ENCODE assay signal across 25 cellular contexts in the genomic region with DNA sequence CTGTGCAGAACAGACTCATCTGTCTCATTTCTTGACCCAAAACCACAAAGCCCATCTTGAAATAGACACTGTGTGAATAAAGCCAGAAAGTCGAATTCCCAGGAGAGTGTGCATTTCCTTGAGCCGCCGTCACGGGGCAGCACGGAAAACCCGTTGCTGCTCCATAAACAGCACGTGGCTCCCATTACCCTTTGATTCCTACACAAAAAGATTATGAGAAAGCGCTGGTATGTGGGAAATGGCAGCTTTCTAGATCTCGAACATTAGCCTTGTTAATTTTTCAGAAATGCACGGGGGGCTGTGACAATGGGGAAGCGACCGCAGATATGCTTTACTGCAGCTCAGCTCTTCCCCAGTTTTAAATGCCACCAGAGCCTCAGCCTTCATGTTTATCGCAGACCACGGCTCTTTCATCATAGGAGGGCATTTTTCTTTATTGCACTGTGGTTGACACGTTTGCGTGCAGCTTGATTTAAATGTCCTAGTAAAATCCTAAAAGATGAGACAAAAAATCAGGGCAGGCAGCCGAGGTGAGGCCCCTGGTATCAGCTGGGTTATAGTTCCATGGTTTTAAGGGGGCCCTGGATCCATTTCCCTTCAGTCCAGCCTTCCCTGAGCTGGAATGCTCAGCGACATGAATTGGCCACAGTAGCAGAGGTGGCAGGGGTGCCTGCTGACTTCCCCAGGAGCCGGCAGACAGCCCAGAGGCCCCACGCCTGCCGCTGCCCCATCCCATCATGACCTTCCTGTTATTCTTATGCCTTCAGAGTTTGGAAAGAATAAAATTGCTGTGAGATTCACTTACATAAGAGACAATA.
A peak's percentile ranks its signal among the peaks of the same experiment; 100 is the strongest.
DNase-seq lines count a peak whose midpoint lies in the region; ATAC-seq and TF ChIP-seq lines count a peak whose summit lies in the region.
"Had no signal": no experiment of that assay in that cellular context is flagged by ENCODE, and none has a peak within 500 bp of the region (broad histone marks: within the 10 kb centered on the region; RNA-seq: fewer than 3 reads in every experiment).

No MANE protein-coding gene starts in this region.

- no peak overlapping the region for H3K4me3 Mint-ChIP-seq in activated naive CD4-positive, alpha-beta T cell treated with anti-CD3 and anti-CD28 coated beads for 36 hours
- H3K4me3 Mint-ChIP-seq: activated CD4-positive, alpha-beta memory T cell treated with anti-CD3 and anti-CD28 coated beads, Interleukin-2, amount 10 ng/mL, durations not matched to agents 7 days and 5 days; activated naive CD4-positive, alpha-beta T cell treated with anti-CD3 and anti-CD28 coated beads, Interleukin-2, amount 50 U/mL, for 24 hours; activated T-cell treated with anti-CD3 and anti-CD28 coated beads, Interleukin-2, amount 50 U/mL, for 4 hours; central memory CD8-positive, alpha-beta T cell; effector memory CD8-positive, alpha-beta T cell; naive thymus-derived CD4-positive, alpha-beta T cell had no signal

- H3K27me3 Mint-ChIP-seq in activated naive CD4-positive, alpha-beta T cell treated with anti-CD3 and anti-CD28 coated beads for 36 hours (ENCODE audit: low read depth): no peaks in the 10 kb centered on the region

- no peaks in the 10 kb centered on the region for H3K4me1 Mint-ChIP-seq in activated naive CD4-positive, alpha-beta T cell treated with anti-CD3 and anti-CD28 coated beads for 36 hours (ENCODE audit: low read depth)
- H3K4me1 Mint-ChIP-seq: activated CD4-positive, alpha-beta memory T cell treated with anti-CD3 and anti-CD28 coated beads, Interleukin-2, amount 10 ng/mL, durations not matched to agents 7 days and 5 days; activated naive CD4-positive, alpha-beta T cell treated with anti-CD3 and anti-CD28 coated beads, Interleukin-2, amount 50 U/mL, for 24 hours; central memory CD8-positive, alpha-beta T cell; naive thymus-derived CD4-positive, alpha-beta T cell had no signal

- H3K36me3 ChIP-seq in stomach: no peaks in the 10 kb centered on the region
- no peaks in the 10 kb centered on the region for H3K36me3 ChIP-seq in gastroesophageal sphincter
- H3K36me3 ChIP-seq: ascending aorta, esophagus squamous epithelium, SJCRH30 had no signal

- peaks cover 6% of the 10 kb centered on the region for H3K9me3 Mint-ChIP-seq in activated naive CD4-positive, alpha-beta T cell treated with anti-CD3 and anti-CD28 coated beads for 36 hours
- H3K9me3 Mint-ChIP-seq: activated naive CD4-positive, alpha-beta T cell treated with anti-CD3 and anti-CD28 coated beads, Interleukin-2, amount 50 U/mL, for 24 hours had no signal

- no peak overlapping the region for H3K27ac Mint-ChIP-seq in activated naive CD4-positive, alpha-beta T cell treated with anti-CD3 and anti-CD28 coated beads for 36 hours
- H3K27ac Mint-ChIP-seq: activated CD4-positive, alpha-beta memory T cell treated with anti-CD3 and anti-CD28 coated beads, Interleukin-2, amount 10 ng/mL, durations not matched to agents 7 days and 5 days; activated naive CD4-positive, alpha-beta T cell treated with anti-CD3 and anti-CD28 coated beads, Interleukin-2, amount 50 U/mL, for 24 hours; effector memory CD8-positive, alpha-beta T cell; naive thymus-derived CD4-positive, alpha-beta T cell had no signal

- 65 to 74% (median 68%) methylated on average over 21 of the region's 21 CpGs for WGBS in stomach, 5 donors
- WGBS in gastroesophageal sphincter (ENCODE audit: low coverage in 1 of 2), 2 donors: 36 to 65% methylated on average over 5 to 15 of the region's 21 CpGs

- CTCF ChIA-PET in activated naive CD4-positive, alpha-beta T cell treated with anti-CD3 and anti-CD28 coated beads for 36 hours (lab: Charles Lee): no interaction called here
- CTCF ChIA-PET in RWPE1 (lab: Yijun Ruan, JAX): interaction anchor here (0.5 to 0.7 kb wide), 2 partner anchors 13 to 242 kb away, joined by 3 to 4 read pairs; no protein-coding TSS in a partner anchor

- H3K4me3 ChIP-seq in NB4 (ENCODE audit: low read depth, low read length) (peak overlapping the region; percentile 22), fibroblast of mammary gland (ENCODE audit: control insufficient read depth, low read depth, low read length) (no peak overlapping the region), stomach (no peak overlapping the region), gastroesophageal sphincter (no peak overlapping the region)
- H3K4me3 ChIP-seq: ascending aorta, esophagus squamous epithelium, SJCRH30 had no signal

- TF ChIP-seq CTCF in NB4 (IDR thresholded peaks at IDR 0.05; ENCODE audit: low read depth, low read length): peak; percentile 25
- TF ChIP-seq CTCF in fibroblast of mammary gland (conservative IDR thresholded peaks at IDR 0.05; ENCODE audit: control insufficient read depth, insufficient read depth, low read depth, low read length): no peak
- TF ChIP-seq CTCF in stomach (IDR thresholded peaks at IDR 0.05): no peak
- no peak for TF ChIP-seq CTCF in gastroesophageal sphincter (IDR thresholded peaks at IDR 0.05)
- no peak for TF ChIP-seq CTCF in RWPE1 (conservative IDR thresholded peaks at IDR 0.05; ENCODE audit: low read depth)

- no peak for TF ChIP-seq EP300 in stomach (IDR thresholded peaks at IDR 0.05)
- no peak for TF ChIP-seq EP300 in gastroesophageal sphincter (IDR thresholded peaks at IDR 0.05)

- peaks cover 0 to 26% (median 19%) of the 10 kb centered on the region in 4 donors for H3K9me3 ChIP-seq in stomach
- H3K9me3 ChIP-seq in gastroesophageal sphincter: peaks cover 0 to 22% (median 0%) of the 10 kb centered on the region in 3 donors
- H3K9me3 ChIP-seq: SJCRH30 had no signal

- POLR2A ChIA-PET in RWPE1 (lab: Yijun Ruan, JAX; ENCODE audit: low non-redundant PET): no interaction called here

- intact Hi-C loops in stomach (cut with DNase I; ENCODE audit: low total_unique reads): no loop called here
- intact Hi-C loops in activated naive CD4-positive, alpha-beta T cell treated with anti-CD3 and anti-CD28 coated beads for 36 hours (cut with micrococcal nuclease): no loop called here

- H3K4me1 ChIP-seq in stomach (no peaks in the 10 kb centered on the region), gastroesophageal sphincter (no peaks in the 10 kb centered on the region)
- H3K4me1 ChIP-seq: ascending aorta, esophagus squamous epithelium had no signal

- no peak for ATAC-seq in gastroesophageal sphincter
- ATAC-seq: activated T-cell treated with anti-CD3 and anti-CD28 coated beads, Interleukin-2, amount 50 U/mL, for 4 hours; effector memory CD8-positive, alpha-beta T cell; left colon; naive thymus-derived CD4-positive, alpha-beta T cell; Panc1 had no signal

- H3K27ac ChIP-seq in stomach (no peak overlapping the region), gastroesophageal sphincter (no peak overlapping the region), RWPE1 (no peak overlapping the region)
- H3K27ac ChIP-seq: ascending aorta, esophagus squamous epithelium, SJCRH30 had no signal

- DNase-seq in COLO829 (ENCODE audit: low spot score): peak; percentile 61
- peak; percentile 89 for DNase-seq in NB4 (ENCODE audit: low read depth)
- peak; percentile 25 for DNase-seq in fibroblast of mammary gland (ENCODE audit: low read depth)
- peak; percentile 13 for DNase-seq in stomach
- no peak for DNase-seq in activated naive CD4-positive, alpha-beta T cell treated with anti-CD3 and anti-CD28 coated beads for 36 hours
- no peak for DNase-seq in RWPE1 (ENCODE audit: low spot score)
- DNase-seq: activated CD4-positive, alpha-beta memory T cell treated with anti-CD3 and anti-CD28 coated beads, Interleukin-2, amount 10 ng/mL, durations not matched to agents 7 days and 5 days; activated T-cell treated with anti-CD3 and anti-CD28 coated beads, Interleukin-2, amount 50 U/mL, for 4 hours; effector memory CD8-positive, alpha-beta T cell; esophagus squamous epithelium; GF-D8; MM.1S; NCI-H187; NCI-H226; SJCRH30; stimulated activated naive CD4-positive, alpha-beta T cell treated with Interleukin-2 at 50 U/mL for 16 hours; T-helper 9 cell; trophoblast cell had no signal

- H3K27me3 ChIP-seq in stomach (peaks cover 0 to 26% (median 0%) of the 10 kb centered on the region in 3 donors), gastroesophageal sphincter (peaks cover 11% of the 10 kb centered on the region)
- H3K27me3 ChIP-seq: ascending aorta, SJCRH30 had no signal

- TF ChIP-seq POLR2A in NB4 (IDR thresholded peaks at IDR 0.05; ENCODE audit: extremely low read depth, insufficient read length) (no peak), stomach (IDR thresholded peaks at IDR 0.05) (no peak), gastroesophageal sphincter (IDR thresholded peaks at IDR 0.05) (no peak)

- H3K36me3 Mint-ChIP-seq in activated naive CD4-positive, alpha-beta T cell treated with anti-CD3 and anti-CD28 coated beads for 36 hours (ENCODE audit: low read depth): peaks cover 2% of the 10 kb centered on the region
- H3K36me3 Mint-ChIP-seq: activated naive CD4-positive, alpha-beta T cell treated with anti-CD3 and anti-CD28 coated beads, Interleukin-2, amount 50 U/mL, for 24 hours had no signal

Comparison
In these comparisons a context has a peak if more than half of its experiments do, and no peak if none do; other contexts are left out.
1. DNase-seq: peak in COLO829 (single experiment), NB4 (single experiment), fibroblast of mammary gland (single experiment) and stomach (single experiment); none in activated naive CD4-positive, alpha-beta T cell treated with anti-CD3 and anti-CD28 coated beads for 36 hours (single experiment) and RWPE1 (single experiment).